In genomic region chr17:83084214-83084613, GRCh38 we compare ENCODE assay signal across 9 cellular contexts. TPM values are rescaled to one million over a fixed set of nuclear protein-coding genes. Genes with fewer than 3 reads are reported as not detected.
DNase-seq lines count a peak whose midpoint lies in the region; ATAC-seq and TF ChIP-seq lines count a peak whose summit lies in the region.
"Had no signal": no experiment of that assay in that cellular context is flagged by ENCODE, and none has a peak within 500 bp of the region (broad histone marks: within the 10 kb centered on the region; RNA-seq: fewer than 3 reads in every experiment).

No MANE protein-coding gene starts in this region.

- no peak for TF ChIP-seq EP300 in tibial nerve (IDR thresholded peaks at IDR 0.05)

- no peak for DNase-seq in activated CD8-positive, alpha-beta memory T cell treated with anti-CD3 and anti-CD28 coated beads, Interleukin-2, amount 10 ng/mL, durations not matched to agents 7 days and 5 days
- no peak for DNase-seq in activated CD8-positive, alpha-beta memory T cell treated with anti-CD3 and anti-CD28 coated beads, Interleukin-2, amount 50 U/mL, for 4 hours
- DNase-seq in activated naive CD8-positive, alpha-beta T cell treated with anti-CD3 and anti-CD28 coated beads for 36 hours, result no peak
- DNase-seq in mesenchymal stem cell (no peak), tibial nerve (ENCODE audit: low spot score in 2 of 2) (no peak), NCI-H526 treated with DMSO at 0.1 percent for 48 hours (lab: John Stamatoyannopoulos, UW) (no peak), NCI-H1694 (lab: John Stamatoyannopoulos, UW) (no peak)
- DNase-seq: NCI-H1105 had no signal

- CTCF ChIA-PET in activated CD8-positive, alpha-beta memory T cell treated with anti-CD3 and anti-CD28 coated beads, Interleukin-2, amount 10 ng/mL, durations not matched to agents 7 days and 5 days (lab: Charles Lee), result interaction anchor here (0.8 to 2.5 kb wide), 10 partner anchors 30 to 308 kb away, joined by 3 to 28 read pairs (median 4); no protein-coding TSS in a partner anchor

- H3K4me1 ChIP-seq in mesenchymal stem cell (ENCODE audit: control insufficient read depth, insufficient read depth, low read depth, low read length) (peaks cover 71% of the 10 kb centered on the region), tibial nerve (peaks cover 0 to 80% (median 68%) of the 10 kb centered on the region in 4 donors)

- no peak for TF ChIP-seq CTCF in tibial nerve (IDR thresholded peaks at IDR 0.05)

- WGBS in mesenchymal stem cell, result 71% methylated on average over 9 of the region's 9 CpGs
- 64 to 72% methylated on average over 9 of the region's 9 CpGs for WGBS in tibial nerve, 2 donors

- H3K9ac ChIP-seq in mesenchymal stem cell (ENCODE audit: low read length), result peak overlapping the region; percentile 92

- H3K4me3 ChIP-seq in mesenchymal stem cell (ENCODE audit: insufficient read depth in 1 of 2, low read depth in 1 of 2, low read length in 2 of 2), result peak overlapping the region in 1 of 2 experiments; percentile 73
- peak overlapping the region in 1 of 4 donors; percentile 7 for H3K4me3 ChIP-seq in tibial nerve

- H3K27me3 ChIP-seq in mesenchymal stem cell (ENCODE audit: control insufficient read depth in 1 of 2, insufficient read depth in 1 of 2, low read length in 2 of 2) (no peaks in the 10 kb centered on the region), tibial nerve (no peaks in the 10 kb centered on the region)

- H2BK120ac ChIP-seq in mesenchymal stem cell (ENCODE audit: low read depth, low read length), result no peak overlapping the region

- no peaks in the 10 kb centered on the region for H3K9me3 ChIP-seq in mesenchymal stem cell (ENCODE audit: control insufficient read depth, low read length)
- no peaks in the 10 kb centered on the region for H3K9me3 ChIP-seq in tibial nerve

- H3K36me3 Mint-ChIP-seq in activated CD8-positive, alpha-beta memory T cell treated with anti-CD3 and anti-CD28 coated beads, Interleukin-2, amount 10 ng/mL, durations not matched to agents 7 days and 5 days, result peaks cover 29% of the 10 kb centered on the region
- no peaks in the 10 kb centered on the region for H3K36me3 Mint-ChIP-seq in activated naive CD8-positive, alpha-beta T cell treated with anti-CD3 and anti-CD28 coated beads for 36 hours

- H3K23ac ChIP-seq in mesenchymal stem cell (ENCODE audit: low read length in 2 of 2), result no peak overlapping the region

- H3K36me3 ChIP-seq in mesenchymal stem cell (ENCODE audit: control insufficient read depth in 1 of 2, insufficient read depth in 2 of 2, low read depth in 1 of 2, low read length in 2 of 2), result peaks cover 46 to 53% of the 10 kb centered on the region in 2 experiments
- H3K36me3 ChIP-seq in tibial nerve, result peaks cover 0 to 48% (median 0%) of the 10 kb centered on the region in 3 donors

- H3K4me3 Mint-ChIP-seq in activated CD8-positive, alpha-beta memory T cell treated with anti-CD3 and anti-CD28 coated beads, Interleukin-2, amount 10 ng/mL, durations not matched to agents 7 days and 5 days, result peak overlapping the region; percentile 75
- H3K4me3 Mint-ChIP-seq in activated naive CD8-positive, alpha-beta T cell treated with anti-CD3 and anti-CD28 coated beads for 36 hours, result no peak overlapping the region

- H4K8ac ChIP-seq in mesenchymal stem cell (ENCODE audit: low read length), result no peak overlapping the region

- H3K14ac ChIP-seq in mesenchymal stem cell (ENCODE audit: low read length in 2 of 2), result no peak overlapping the region

- peaks cover 3% of the 10 kb centered on the region for H3K27me3 Mint-ChIP-seq in activated CD8-positive, alpha-beta memory T cell treated with anti-CD3 and anti-CD28 coated beads, Interleukin-2, amount 10 ng/mL, durations not matched to agents 7 days and 5 days
- peaks cover 7% of the 10 kb centered on the region for H3K27me3 Mint-ChIP-seq in activated naive CD8-positive, alpha-beta T cell treated with anti-CD3 and anti-CD28 coated beads for 36 hours

- H2BK12ac ChIP-seq in mesenchymal stem cell (ENCODE audit: low read length in 2 of 2), result peak overlapping the region in 1 of 2 experiments; percentile 51

- no peak overlapping the region for H2BK5ac ChIP-seq in mesenchymal stem cell (ENCODE audit: low read depth, low read length, poor library complexity, severe bottlenecking)

- H3K9me3 Mint-ChIP-seq in activated CD8-positive, alpha-beta memory T cell treated with anti-CD3 and anti-CD28 coated beads, Interleukin-2, amount 10 ng/mL, durations not matched to agents 7 days and 5 days (ENCODE audit: low read depth), result no peaks in the 10 kb centered on the region
- no peaks in the 10 kb centered on the region for H3K9me3 Mint-ChIP-seq in activated naive CD8-positive, alpha-beta T cell treated with anti-CD3 and anti-CD28 coated beads for 36 hours

- no peak for TF ChIP-seq POLR2A in tibial nerve (IDR thresholded peaks at IDR 0.05)

- H3K4me2 ChIP-seq in mesenchymal stem cell (ENCODE audit: low read length, poor library complexity, severe bottlenecking), result no peak overlapping the region

- H3K27ac Mint-ChIP-seq in activated CD8-positive, alpha-beta memory T cell treated with anti-CD3 and anti-CD28 coated beads, Interleukin-2, amount 10 ng/mL, durations not matched to agents 7 days and 5 days, result peak overlapping the region; percentile 92
- H3K27ac Mint-ChIP-seq in activated naive CD8-positive, alpha-beta T cell treated with anti-CD3 and anti-CD28 coated beads for 36 hours, result peak overlapping the region; percentile 75

- H3K4me1 Mint-ChIP-seq in activated CD8-positive, alpha-beta memory T cell treated with anti-CD3 and anti-CD28 coated beads, Interleukin-2, amount 10 ng/mL, durations not matched to agents 7 days and 5 days, result peaks cover 61% of the 10 kb centered on the region
- H3K4me1 Mint-ChIP-seq in activated naive CD8-positive, alpha-beta T cell treated with anti-CD3 and anti-CD28 coated beads for 36 hours, result peaks cover 28% of the 10 kb centered on the region

- H4K91ac ChIP-seq in mesenchymal stem cell (ENCODE audit: low read length), result peak overlapping the region; percentile 3

- H2AFZ ChIP-seq in mesenchymal stem cell (ENCODE audit: low read depth, low read length), result no peak overlapping the region

- H3K18ac ChIP-seq in mesenchymal stem cell (ENCODE audit: low read depth in 1 of 2, low read length in 2 of 2), result peak overlapping the region; percentile 4 to 5

- peak overlapping the region; percentile 68 for H2BK15ac ChIP-seq in mesenchymal stem cell (ENCODE audit: low read depth, poor library complexity, severe bottlenecking)

- peaks cover 18% of the 10 kb centered on the region for H3K79me1 ChIP-seq in mesenchymal stem cell (replicated peaks; ENCODE audit: low read length, poor library complexity, severe bottlenecking)

- no peak overlapping the region for H3K4ac ChIP-seq in mesenchymal stem cell (ENCODE audit: low read depth in 1 of 2, low read length in 2 of 2)

- ATAC-seq in activated CD8-positive, alpha-beta memory T cell treated with anti-CD3 and anti-CD28 coated beads, Interleukin-2, amount 10 ng/mL, durations not matched to agents 7 days and 5 days, result no peak
- ATAC-seq in GM21717 (IDR thresholded peaks at IDR 0.05; ENCODE audit: unreplicated experiment), result no peak

- no peak overlapping the region for H2AK5ac ChIP-seq in mesenchymal stem cell (ENCODE audit: low read length, severe bottlenecking)

- H3K27ac ChIP-seq in mesenchymal stem cell (ENCODE audit: low read length, poor library complexity, severe bottlenecking) (peak overlapping the region; percentile 16), tibial nerve (peak overlapping the region; percentile 44 to 97 (median 95))

RNA-seq across cellular contexts. Expression of gene METRNL, which starts 4.8 kb away (rescaled TPM):
- total RNA-seq in activated CD8-positive, alpha-beta memory T cell treated with anti-CD3 and anti-CD28 coated beads, Interleukin-2, amount 10 ng/mL, durations not matched to agents 7 days and 5 days, result 10 to 100 TPM; 42.9 to 49.9 TPM
- total RNA-seq in activated naive CD8-positive, alpha-beta T cell treated with anti-CD3 and anti-CD28 coated beads for 36 hours, result 1 to 10 TPM; 4.7 to 5.9 TPM
- polyA plus RNA-seq in mesenchymal stem cell (2013, experiment 1 of 2), result 15.1 TPM
- polyA plus RNA-seq in mesenchymal stem cell (2013, experiment 2 of 2), result 14.1 TPM
- 100 to 1,000 TPM; 112 to 162 (median 147) TPM for total RNA-seq in tibial nerve

Comparison
In these comparisons a context has a peak if more than half of its experiments do, and no peak if none do; other contexts are left out.
1. RNA of gene METRNL, which starts 4.8 kb away (total RNA-seq): 112 to 162 TPM in tibial nerve and 42.9 to 49.9 TPM in activated CD8-positive, alpha-beta memory T cell treated with anti-CD3 and anti-CD28 coated beads, Interleukin-2, amount 10 ng/mL, durations not matched to agents 7 days and 5 days; 4.7 to 5.9 TPM in activated naive CD8-positive, alpha-beta T cell treated with anti-CD3 and anti-CD28 coated beads for 36 hours; every median in the first group is over 4 times any median in the second.